22 cellular contexts compared by ENCODE assay signal in the genomic region with DNA sequence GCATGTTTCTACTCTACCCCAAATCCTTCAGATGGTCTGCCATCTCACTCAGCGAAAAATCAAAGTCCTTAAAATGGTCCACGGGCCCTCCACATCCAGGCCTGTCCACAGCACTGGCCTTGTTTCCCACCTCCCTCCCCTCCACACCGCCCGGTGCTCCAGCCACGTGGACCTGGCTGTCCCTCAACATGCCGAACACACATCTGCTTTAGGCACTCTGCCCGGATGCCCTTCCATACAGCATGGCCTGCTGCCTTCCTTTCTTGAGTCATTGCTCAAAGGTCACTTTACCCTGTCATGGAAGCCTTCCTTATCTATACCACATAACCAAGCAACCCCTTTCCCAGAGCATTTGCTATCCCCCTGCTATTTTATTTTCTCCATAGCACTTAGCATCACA.
DNase-seq lines count a peak whose midpoint lies in the region; ATAC-seq and TF ChIP-seq lines count a peak whose summit lies in the region.
"Had no signal": no experiment of that assay in that cellular context is flagged by ENCODE, and none has a peak within 500 bp of the region (broad histone marks: within the 10 kb centered on the region; RNA-seq: fewer than 3 reads in every experiment).

No MANE protein-coding gene starts in this region.

- H3K27me3 Mint-ChIP-seq in activated naive CD8-positive, alpha-beta T cell treated with anti-CD3 and anti-CD28 coated beads for 36 hours, result no peaks in the 10 kb centered on the region

- no peak overlapping the region for H3K4me3 ChIP-seq in colonic mucosa
- H3K4me3 ChIP-seq: coronary artery, GM12878, hepatocyte, smooth muscle cell had no signal

- H3K27me3 ChIP-seq in colonic mucosa, result no peaks in the 10 kb centered on the region
- H3K27me3 ChIP-seq: hepatocyte had no signal

- H3K27ac Mint-ChIP-seq in activated naive CD8-positive, alpha-beta T cell treated with anti-CD3 and anti-CD28 coated beads for 36 hours, result no peak overlapping the region
- H3K27ac Mint-ChIP-seq: activated CD8-positive, alpha-beta T cell treated with anti-CD3 and anti-CD28 coated beads, Interleukin-2, amount 10 ng/mL, durations not matched to agents 7 days and 5 days; activated naive CD4-positive, alpha-beta T cell treated with anti-CD3 and anti-CD28 coated beads for 36 hours; activated T-cell treated with anti-CD3 and anti-CD28 coated beads, Interleukin-2, amount 50 U/mL, for 24 hours; memory B cell; stimulated activated naive CD8-positive, alpha-beta T cell treated with anti-CD3 and anti-CD28 coated beads, Interleukin-15, Interleukin-2, amounts not matched to agents 100 ng/mL and 50 ng/mL, for 24 hours had no signal

- no peaks in the 10 kb centered on the region for H3K4me1 Mint-ChIP-seq in activated naive CD8-positive, alpha-beta T cell treated with anti-CD3 and anti-CD28 coated beads for 36 hours
- H3K4me1 Mint-ChIP-seq: CD4-positive, alpha-beta memory T cell; memory B cell had no signal

- H3K9me3 Mint-ChIP-seq in activated naive CD8-positive, alpha-beta T cell treated with anti-CD3 and anti-CD28 coated beads for 36 hours, result no peaks in the 10 kb centered on the region
- H3K9me3 Mint-ChIP-seq: activated naive CD4-positive, alpha-beta T cell treated with anti-CD3 and anti-CD28 coated beads for 36 hours; activated T-cell treated with anti-CD3 and anti-CD28 coated beads, Interleukin-2, amount 50 U/mL, for 24 hours; CD4-positive, alpha-beta memory T cell; memory B cell; naive thymus-derived CD8-positive, alpha-beta T cell; stimulated activated naive CD8-positive, alpha-beta T cell treated with anti-CD3 and anti-CD28 coated beads, Interleukin-15, Interleukin-2, amounts not matched to agents 100 ng/mL and 50 ng/mL, for 24 hours had no signal

- intact Hi-C loops in colonic mucosa (cut with DNase I), result no loop called here
- intact Hi-C loops in left colon (cut with DNase I, micrococcal nuclease), result loop anchor here (2.0 to 10.0 kb wide), 3 partner anchors 179 to 339 kb away; no protein-coding TSS in a partner anchor

- peak; percentile 77 for ATAC-seq in left colon

- no peaks in the 10 kb centered on the region for H3K36me3 ChIP-seq in colonic mucosa

- no peak overlapping the region for H3K9ac ChIP-seq in colonic mucosa (ENCODE audit: low read depth in 2 of 2, low read length in 2 of 2)

- no peaks in the 10 kb centered on the region for H3K36me3 Mint-ChIP-seq in activated naive CD8-positive, alpha-beta T cell treated with anti-CD3 and anti-CD28 coated beads for 36 hours
- H3K36me3 Mint-ChIP-seq: memory B cell; naive thymus-derived CD8-positive, alpha-beta T cell had no signal

- no peak for TF ChIP-seq CTCF in colonic mucosa (IDR thresholded peaks at IDR 0.05)

- no peaks in the 10 kb centered on the region for H3K9me3 ChIP-seq in colonic mucosa

- DNase-seq in RPMI7951 (ENCODE audit: low read depth), result peak; percentile 33
- DNase-seq in colonic mucosa, result peak; percentile 30
- DNase-seq in left colon, result peak; percentile 11 to 27
- DNase-seq in putamen (ENCODE audit: low spot score), result peak; percentile 29
- no peak for DNase-seq in activated naive CD8-positive, alpha-beta T cell treated with anti-CD3 and anti-CD28 coated beads for 36 hours
- DNase-seq in NCI-H526 (lab: John Stamatoyannopoulos, UW), result no peak
- no peak for DNase-seq in NCI-H2196 treated with DMSO at 0.1 percent for 48 hours (lab: John Stamatoyannopoulos, UW; ENCODE audit: unreplicated experiment)
- no peak for DNase-seq in HCEC 1CT
- DNase-seq: activated naive CD4-positive, alpha-beta T cell treated with anti-CD3 and anti-CD28 coated beads for 36 hours; activated T-cell treated with anti-CD3 and anti-CD28 coated beads, Interleukin-2, amount 50 U/mL, for 24 hours; GOT3; stimulated activated CD4-positive, alpha-beta T cell treated with anti-CD3 and anti-CD28 coated beads, Interleukin-4, amount 100 ng/mL, for 1 hour; T1000 had no signal

- no peak overlapping the region for H3K27ac ChIP-seq in colonic mucosa
- H3K27ac ChIP-seq: coronary artery, hepatocyte had no signal

- H3K4me3 Mint-ChIP-seq in activated naive CD8-positive, alpha-beta T cell treated with anti-CD3 and anti-CD28 coated beads for 36 hours, result no peak overlapping the region
- H3K4me3 Mint-ChIP-seq: activated CD8-positive, alpha-beta T cell treated with anti-CD3 and anti-CD28 coated beads, Interleukin-2, amount 10 ng/mL, durations not matched to agents 7 days and 5 days; activated naive CD4-positive, alpha-beta T cell treated with anti-CD3 and anti-CD28 coated beads for 36 hours; activated T-cell treated with anti-CD3 and anti-CD28 coated beads, Interleukin-2, amount 50 U/mL, for 24 hours; CD4-positive, alpha-beta memory T cell; memory B cell; naive thymus-derived CD8-positive, alpha-beta T cell; stimulated activated naive CD8-positive, alpha-beta T cell treated with anti-CD3 and anti-CD28 coated beads, Interleukin-15, Interleukin-2, amounts not matched to agents 100 ng/mL and 50 ng/mL, for 24 hours had no signal

- no peaks in the 10 kb centered on the region for H3K4me1 ChIP-seq in colonic mucosa

Comparison
In these comparisons a context has a peak if more than half of its experiments do, and no peak if none do; other contexts are left out.
1. DNase-seq: peak in RPMI7951 (single experiment), colonic mucosa (single experiment), left colon (2 of 2) and putamen (single experiment); none in activated naive CD8-positive, alpha-beta T cell treated with anti-CD3 and anti-CD28 coated beads for 36 hours (single experiment), NCI-H526 (0 of 2), NCI-H2196 treated with DMSO at 0.1 percent for 48 hours (single experiment) and HCEC 1CT (single experiment).